In genomic region chr17:74748279-74748528, GRCh38 we compare ENCODE assay signal across 1 cellular context.
TF ChIP-seq lines count a peak whose summit lies in the region.

No MANE protein-coding gene starts in this region.

TF ChIP-seq in K562, 482 proteins besides CTCF, POLR2A, EP300 and RAD21:
- TF ChIP-seq ZNF324 (CRISPR knock-in tag; IDR thresholded peaks at IDR 0.05) (no peak), MTA3 (IDR thresholded peaks at IDR 0.05; ENCODE audit: borderline replicate concordance) (0 out of 2 replicates have a peak, but pooled peaks have one; percentile 64), GMEB1 (CRISPR knock-in tag; IDR thresholded peaks at IDR 0.05) (peak; percentile 69), DACH1 (IDR thresholded peaks at IDR 0.05; ENCODE audit: partially characterized antibody) (no peak), PCBP1 (IDR thresholded peaks at IDR 0.05; ENCODE audit: low read depth, low read length, poor library complexity, severe bottlenecking) (no peak), NR2C2 (CRISPR knock-in tag; IDR thresholded peaks at IDR 0.05) (no peak), NR2C2 (tag; IDR thresholded peaks at IDR 0.05) (peak; percentile 20; the same call in 1 of the 2 replicates), HDAC2 (IDR thresholded peaks at IDR 0.05) (no peak), NRF1 (conservative IDR thresholded peaks at IDR 0.05 in 1 of 2, IDR thresholded peaks at IDR 0.05 in 1 of 2) (peak; percentile 81 to 82; a peak in 3 of 4 replicates), CTCFL (IDR thresholded peaks at IDR 0.05; ENCODE audit: borderline replicate concordance, insufficient read depth, low read depth, low read length, poor library complexity, severe bottlenecking) (peak; percentile 49), CAMTA2 (CRISPR knock-in tag; conservative IDR thresholded peaks at IDR 0.05) (no peak), ZNF830 (CRISPR knock-in tag; IDR thresholded peaks at IDR 0.05) (no peak), SAFB (IDR thresholded peaks at IDR 0.05; ENCODE audit: borderline replicate concordance, low read depth, low read length) (no peak), SPI1 (IDR thresholded peaks at IDR 0.05; ENCODE audit: borderline replicate concordance, low read depth, low read length) (peak; percentile 60; the same call in 1 of the 2 replicates), SMAD4 (CRISPR knock-in tag; conservative IDR thresholded peaks at IDR 0.05) (peak; percentile 31; the same call in 1 of the 2 replicates), CXXC5 (CRISPR knock-in tag; IDR thresholded peaks at IDR 0.05) (peak; percentile 89), ZNF639 (CRISPR knock-in tag; conservative IDR thresholded peaks at IDR 0.05 in 1 of 2, IDR thresholded peaks at IDR 0.05 in 1 of 2) (peak in 1 of 2 experiments; percentile 91; a peak in 2 of 4 replicates), RERE (CRISPR knock-in tag; IDR thresholded peaks at IDR 0.05; ENCODE audit: borderline replicate concordance) (no peak), SREBF1 (IDR thresholded peaks at IDR 0.05; ENCODE audit: borderline replicate concordance, low read depth, low read length) (0 out of 2 replicates have a peak, but pooled peaks have one; percentile 54), YY1 (IDR thresholded peaks at IDR 0.05; ENCODE audit: borderline replicate concordance in 1 of 3, control insufficient read depth in 1 of 3, extremely low read depth in 1 of 3, insufficient read depth in 3 of 3, insufficient read length in 1 of 3, insufficient replicate concordance in 2 of 3, low read depth in 1 of 3, low read length in 2 of 3) (peak in 2 of 3 experiments; percentile 80 to 86), SP2 (IDR thresholded peaks at IDR 0.05; ENCODE audit: extremely low read depth, low read depth, low read length, poor library complexity, severe bottlenecking) (peak; percentile 13), CTBP1 (IDR thresholded peaks at IDR 0.05; ENCODE audit: borderline replicate concordance) (0 out of 2 replicates have a peak, but pooled peaks have one; percentile 98), ZNF395 (CRISPR knock-in tag; IDR thresholded peaks at IDR 0.05) (0 out of 2 replicates have a peak, but pooled peaks have one; percentile 24), LCOR (CRISPR knock-in tag; IDR thresholded peaks at IDR 0.05) (0 out of 2 replicates have a peak, but pooled peaks have one; percentile 35), HCFC1 (IDR thresholded peaks at IDR 0.05; ENCODE audit: low read depth, low read length) (0 out of 2 replicates have a peak, but pooled peaks have one; percentile 34), MCM2 (IDR thresholded peaks at IDR 0.05; ENCODE audit: low read depth) (no peak), GABPA (tag; conservative IDR thresholded peaks at IDR 0.05; ENCODE audit: low read depth) (peak; percentile 64), PYGO2 (tag; IDR thresholded peaks at IDR 0.05) (no peak), ZNF253 (CRISPR knock-in tag; conservative IDR thresholded peaks at IDR 0.05) (no peak), ATF7 (IDR thresholded peaks at IDR 0.05) (peak; percentile 41; the same call in 1 of the 2 replicates), JUND (IDR thresholded peaks at IDR 0.05; ENCODE audit: borderline replicate concordance, low read depth, low read length) (no peak), JUND (tag; IDR thresholded peaks at IDR 0.05; ENCODE audit: borderline replicate concordance, low read depth, low read length) (no peak; the same call in 2 of the 3 replicates), MEIS2 (IDR thresholded peaks at IDR 0.05; ENCODE audit: partially characterized antibody) (peak; percentile 5), SIN3A (IDR thresholded peaks at IDR 0.05; ENCODE audit: borderline replicate concordance in 2 of 2, control insufficient read depth in 1 of 2, low read depth in 2 of 2, low read length in 2 of 2) (0 out of 4 replicates have a peak, but pooled peaks of 1 of the 2 experiments have one; percentile 7)
